Comparison of ENCODE assay signal across 18 cellular contexts in genomic region chr17:74999523-74999922, GRCh38. TPM values are rescaled to one million over a fixed set of nuclear protein-coding genes. Genes with fewer than 3 reads are reported as not detected.
DNase-seq lines count a peak whose midpoint lies in the region; ATAC-seq lines count a peak whose summit lies in the region.
"Had no signal": no experiment of that assay in that cellular context is flagged by ENCODE, and none has a peak within 500 bp of the region (broad histone marks: within the 10 kb centered on the region; RNA-seq: fewer than 3 reads in every experiment).

No MANE protein-coding gene starts in this region.

- no peaks in the 10 kb centered on the region for H3K9me3 ChIP-seq in BLaER1 treated with 17β-estradiol and CSF1 and Interleukin-3, amounts not matched to agents 10 nM and 100 nM (replicated peaks in 1 of 11)
- H3K9me3 ChIP-seq: A549 had no signal

- H3K36me3 ChIP-seq in BLaER1 treated with 17β-estradiol and CSF1 and Interleukin-3, amounts not matched to agents 10 nM and 100 nM: peaks cover 0 to 32% (median 12%) of the 10 kb centered on the region in 11 experiments; a peak in 12 of 22 replicates

- H4K20me1 ChIP-seq in BLaER1 treated with 17β-estradiol and CSF1 and Interleukin-3, amounts not matched to agents 10 nM and 100 nM: peaks cover 0 to 3% (median 0%) of the 10 kb centered on the region in 11 experiments; a peak in 1 of 22 replicates

- H3K4me3 ChIP-seq in BLaER1 treated with 17β-estradiol and CSF1 and Interleukin-3, amounts not matched to agents 10 nM and 100 nM: no peak overlapping the region
- H3K4me3 ChIP-seq: A549, SK-N-MC had no signal

- H3K9ac ChIP-seq in BLaER1 treated with 17β-estradiol and CSF1 and Interleukin-3, amounts not matched to agents 10 nM and 100 nM: no peak overlapping the region

- no peak overlapping the region for H3K27ac ChIP-seq in BLaER1 treated with 17β-estradiol and CSF1 and Interleukin-3, amounts not matched to agents 10 nM and 100 nM
- H3K27ac ChIP-seq: A549, SK-N-MC had no signal

- DNase-seq in MV-4-11 (lab: John Stamatoyannopoulos, UW): peak; percentile 16
- no peak for DNase-seq in Right ventricle myocardium superior
- peak; percentile 46 for DNase-seq in left ventricle myocardium superior
- DNase-seq in middle frontal gyrus (ENCODE audit: extremely low spot score, low spot score): no peak
- DNase-seq: AML-193; CD8-positive, alpha-beta memory T cell; DMS79 treated with DMSO at 0.1 percent for 48 hours; GF-D8; NCI-H2029; NCI-H446; NCI-H524 treated with DMSO at 0.1 percent for 48 hours; NCI-H774; SIG-M5 had no signal

- ATAC-seq in Right ventricle myocardium superior (ENCODE audit: poor library complexity): peak; percentile 84
- ATAC-seq in left ventricle myocardium superior: peak; percentile 88
- no peak for ATAC-seq in GM19452 (IDR thresholded peaks at IDR 0.05; ENCODE audit: unreplicated experiment)
- ATAC-seq in GM21390 (IDR thresholded peaks at IDR 0.05; ENCODE audit: unreplicated experiment): no peak
- ATAC-seq: A549 had no signal

- intact Hi-C loops in Right ventricle myocardium superior (cut with DNase I) (no loop called here), left ventricle myocardium superior (cut with micrococcal nuclease) (no loop called here)

- H3K27me3 ChIP-seq in BLaER1 treated with 17β-estradiol and CSF1 and Interleukin-3, amounts not matched to agents 10 nM and 100 nM: no peaks in the 10 kb centered on the region

- peak overlapping the region in 10 of 11 experiments; percentile 67 to 84 (median 74); a peak in 18 of 22 replicates for H3K4me2 ChIP-seq in BLaER1 treated with 17β-estradiol and CSF1 and Interleukin-3, amounts not matched to agents 10 nM and 100 nM
- H3K4me2 ChIP-seq: A549 had no signal

- peaks cover 15 to 27% (median 19%) of the 10 kb centered on the region in 10 experiments for H3K4me1 ChIP-seq in BLaER1 treated with 17β-estradiol and CSF1 and Interleukin-3, amounts not matched to agents 10 nM and 100 nM

RNA-seq across cellular contexts. Expression of gene CDR2L, which starts 12.1 kb away (rescaled TPM):
- total RNA-seq in Right ventricle myocardium superior (18.4 TPM), left ventricle myocardium superior (18.3 TPM)

RNA-seq across cellular contexts. Expression of gene MRPL58, which starts 12.9 kb away (rescaled TPM):
- total RNA-seq in Right ventricle myocardium superior: 46.6 TPM
- total RNA-seq in left ventricle myocardium superior: 51.5 TPM

RNA-seq across cellular contexts. Expression of gene HID1, which starts 27.0 kb away (rescaled TPM):
- total RNA-seq in Right ventricle myocardium superior (9.0 TPM), left ventricle myocardium superior (11.2 TPM)

RNA-seq across cellular contexts. Expression of gene ATP5PD, which starts 47.2 kb away (rescaled TPM):
- total RNA-seq in Right ventricle myocardium superior (832 TPM), left ventricle myocardium superior (937 TPM)

RNA-seq across cellular contexts. Expression of gene KCTD2, which starts 47.5 kb away (rescaled TPM):
- total RNA-seq in Right ventricle myocardium superior: 23.8 TPM
- 24.1 TPM for total RNA-seq in left ventricle myocardium superior

Comparison
In these comparisons a context has a peak if more than half of its experiments do, and no peak if none do; other contexts are left out.
1. DNase-seq: peak in MV-4-11 (single experiment) and left ventricle myocardium superior (single experiment); none in Right ventricle myocardium superior (single experiment) and middle frontal gyrus (single experiment).
2. ATAC-seq: peak in Right ventricle myocardium superior (single experiment) and left ventricle myocardium superior (single experiment); none in GM19452 (single experiment) and GM21390 (single experiment).